Comparison of ENCODE assay signal across 8 cellular contexts in genomic region chr16:1105888-1106620, GRCh38. TPM values are rescaled to one million over a fixed set of nuclear protein-coding genes. Genes with fewer than 3 reads are reported as not detected.
DNase-seq lines count a peak whose midpoint lies in the region; ATAC-seq lines count a peak whose summit lies in the region.

No MANE protein-coding gene starts in this region.

- DNase-seq in EH (ENCODE audit: low read depth) (peak; percentile 60), KG1 (lab: John Stamatoyannopoulos, UW) (peak; percentile 5), UCSD-AML1 (lab: John Stamatoyannopoulos, UW; ENCODE audit: unreplicated experiment) (peak; percentile 65), cerebellar cortex (ENCODE audit: low spot score) (peak; percentile 68), left lobe of liver (ENCODE audit: low spot score) (peak; percentile 78)
- DNase-seq in stimulated activated CD4-positive, alpha-beta T cell treated with anti-CD3 and anti-CD28 coated beads, TNF-alpha, amount 100 ng/mL, for 48 hours (ENCODE audit: low read depth in 3 of 3), result peak in 2 of 3 donors; percentile 14 to 27

- ATAC-seq in left lobe of liver (peak; percentile 82), HG03139 (IDR thresholded peaks at IDR 0.05; ENCODE audit: unreplicated experiment) (no peak), HG02981 (IDR thresholded peaks at IDR 0.05; ENCODE audit: unreplicated experiment) (no peak)

RNA-seq across cellular contexts. Expression of gene C1QTNF8, which starts 10.0 kb away (rescaled TPM):
- total RNA-seq in left lobe of liver, result not detected

RNA-seq across cellular contexts. Expression of gene SSTR5, which starts 33.5 kb away (rescaled TPM):
- total RNA-seq in left lobe of liver, result not detected

RNA-seq across cellular contexts. Expression of gene CACNA1H, which starts 46.9 kb away (rescaled TPM):
- total RNA-seq in left lobe of liver, result 4.2 TPM

Comparison
In these comparisons a context has a peak if more than half of its experiments do, and no peak if none do; other contexts are left out.
1. DNase-seq: peak in every context shown above with its lines; median percentile 78 in left lobe of liver; 68 in cerebellar cortex; 65 in UCSD-AML1; 60 in EH; 20 in stimulated activated CD4-positive, alpha-beta T cell treated with anti-CD3 and anti-CD28 coated beads, TNF-alpha, amount 100 ng/mL, for 48 hours; 5 in KG1.